Comparison of ENCODE assay signal across 8 cellular contexts in the genomic region with DNA sequence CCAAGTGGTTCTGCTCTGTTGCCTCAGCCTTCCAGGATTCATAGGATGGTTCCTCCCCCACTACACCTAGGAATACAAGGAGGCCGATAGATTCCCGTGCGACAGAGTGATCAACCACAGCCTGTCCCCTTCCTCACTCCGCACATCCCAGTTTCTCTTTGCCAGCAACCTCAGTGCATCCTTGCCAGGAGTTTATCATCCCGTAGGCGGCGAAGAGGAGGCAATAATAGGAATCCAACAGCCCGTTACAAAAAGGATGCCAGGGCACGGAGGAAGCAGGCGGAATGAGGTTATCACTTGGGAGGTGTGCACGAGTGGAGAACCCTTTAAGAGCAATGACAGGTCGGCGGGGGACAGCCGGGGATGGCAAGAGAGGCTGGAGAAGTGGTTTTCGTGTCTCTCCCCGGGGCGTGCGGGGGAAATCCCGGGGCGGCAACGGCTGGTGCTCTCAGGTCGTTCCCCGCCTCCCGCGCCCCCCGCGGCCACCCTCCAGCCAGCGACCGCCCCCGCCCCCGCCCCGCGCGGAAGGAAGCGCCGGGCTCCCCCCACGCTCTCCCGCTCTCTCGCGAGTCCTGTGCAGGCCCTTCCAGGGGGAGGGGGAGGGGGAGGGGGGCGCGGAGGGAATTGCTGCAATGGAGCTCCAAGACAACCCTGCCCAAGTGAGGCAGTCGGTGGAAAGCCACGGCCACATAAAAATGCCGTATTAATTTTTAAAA. TPM values are rescaled to one million over a fixed set of nuclear protein-coding genes. Genes with fewer than 3 reads are reported as not detected.
DNase-seq lines count a peak whose midpoint lies in the region; ATAC-seq lines count a peak whose summit lies in the region.

No MANE protein-coding gene starts in this region.

- H3K27ac Mint-ChIP-seq in naive thymus-derived CD4-positive, alpha-beta T cell = peak overlapping the region; percentile 11 to 94 (median 87)

- peak overlapping the region; percentile 42 for H3K4me3 ChIP-seq in NT2/D1 (ENCODE audit: insufficient read length, low read depth)
- H3K4me3 ChIP-seq in naive thymus-derived CD4-positive, alpha-beta T cell (ENCODE audit: low read length) = peak overlapping the region; percentile 72

- H3K27me3 ChIP-seq in NT2/D1 (ENCODE audit: insufficient read depth, insufficient read length) = peaks cover 14% of the 10 kb centered on the region
- no peaks in the 10 kb centered on the region for H3K27me3 ChIP-seq in naive thymus-derived CD4-positive, alpha-beta T cell (ENCODE audit: control insufficient read depth in 2 of 2, insufficient read depth in 2 of 2, low read length in 2 of 2)

- H3K9me3 ChIP-seq in NT2/D1 (ENCODE audit: insufficient read depth, low read length) = no peaks in the 10 kb centered on the region
- H3K9me3 ChIP-seq in naive thymus-derived CD4-positive, alpha-beta T cell (ENCODE audit: control insufficient read depth in 2 of 3, low read length in 3 of 3) = no peaks in the 10 kb centered on the region

- peak in 12 of 14 donors; percentile 43 to 78 (median 70) for DNase-seq in C1 segment of cervical spinal cord (lab: John Stamatoyannopoulos, UW)
- DNase-seq in H4 (ENCODE audit: low spot score) = peak; percentile 29
- no peak for DNase-seq in NT2/D1 (ENCODE audit: low read depth, low spot score)
- DNase-seq in activated T-helper 1 cell treated with Interleukin-2 at 50 U/mL for 16 hours (ENCODE audit: low read depth) = peak; percentile 43
- DNase-seq in fibroblast of gingiva (ENCODE audit: low read depth) = peak; percentile 66
- DNase-seq in naive thymus-derived CD4-positive, alpha-beta T cell = peak in 7 of 9 donors; percentile 3 to 72 (median 35)
- DNase-seq in stimulated activated naive CD4-positive, alpha-beta T cell treated with Interleukin-2 at 50 U/mL for 16 hours (lab: John Stamatoyannopoulos, UW) = peak; percentile 54

- H3K4me1 Mint-ChIP-seq in naive thymus-derived CD4-positive, alpha-beta T cell = peaks cover 29 to 51% (median 41%) of the 10 kb centered on the region in 7 donors

- POLR2A ChIA-PET in naive thymus-derived CD4-positive, alpha-beta T cell (lab: Charles Lee) = interaction anchor here (0.7 to 1.1 kb wide), 2 partner anchors 8 to 84 kb away, joined by 3 read pairs; no protein-coding TSS in a partner anchor

- H3K4me1 ChIP-seq in NT2/D1 (ENCODE audit: insufficient read depth, insufficient read length) = peaks cover 2% of the 10 kb centered on the region
- H3K4me1 ChIP-seq in naive thymus-derived CD4-positive, alpha-beta T cell (ENCODE audit: control insufficient read depth in 2 of 2, insufficient read depth in 2 of 2, low read length in 2 of 2) = peaks cover 13 to 15% of the 10 kb centered on the region in 2 donors

- H3K27ac ChIP-seq in naive thymus-derived CD4-positive, alpha-beta T cell (ENCODE audit: low read depth, low read length) = peak overlapping the region; percentile 72

- H3K27me3 Mint-ChIP-seq in naive thymus-derived CD4-positive, alpha-beta T cell = peaks cover 5 to 62% (median 15%) of the 10 kb centered on the region in 5 donors

- intact Hi-C loops in naive thymus-derived CD4-positive, alpha-beta T cell (cut with micrococcal nuclease) = loop anchor here (1.0 to 10.0 kb wide), 21 partner anchors 63 to 1852 kb away; a partner anchor contains a TSS

- peaks cover 0 to 16% (median 0%) of the 10 kb centered on the region in 5 donors for H3K36me3 Mint-ChIP-seq in naive thymus-derived CD4-positive, alpha-beta T cell

- H3K9me3 Mint-ChIP-seq in naive thymus-derived CD4-positive, alpha-beta T cell = no peaks in the 10 kb centered on the region

- CTCF ChIA-PET in naive thymus-derived CD4-positive, alpha-beta T cell (lab: Charles Lee) = no interaction called here

- peak overlapping the region; percentile 93 to 99 (median 98) for H3K4me3 Mint-ChIP-seq in naive thymus-derived CD4-positive, alpha-beta T cell

- ATAC-seq in naive thymus-derived CD4-positive, alpha-beta T cell = peak; percentile 4
- no peak for ATAC-seq in HG03342 (IDR thresholded peaks at IDR 0.05; ENCODE audit: unreplicated experiment)

- H3K36me3 ChIP-seq in NT2/D1 (ENCODE audit: insufficient read depth, insufficient read length, low read length) = no peaks in the 10 kb centered on the region
- peaks cover 0 to 13% (median 0%) of the 10 kb centered on the region in 3 experiments for H3K36me3 ChIP-seq in naive thymus-derived CD4-positive, alpha-beta T cell (ENCODE audit: control insufficient read depth in 2 of 3, insufficient read depth in 3 of 3, low read length in 3 of 3)

- H3K9ac ChIP-seq in NT2/D1 (ENCODE audit: insufficient read length, low read depth) = peak overlapping the region; percentile 64

RNA-seq across cellular contexts. Expression of a gene that starts 1.6 kb away (rescaled TPM):
- total RNA-seq in H4 (2014; rRNA removed; shearing (Covaris generic)) = 34.5 and 36.8 TPM in 2 replicates
- 10 to 100 TPM; 14.7 to 30.9 (median 23.8) TPM for total RNA-seq in naive thymus-derived CD4-positive, alpha-beta T cell
- 1 to 10 TPM; 2.9 to 5.6 TPM for polyA plus RNA-seq in naive thymus-derived CD4-positive, alpha-beta T cell
